1 cellular context compared by ENCODE assay signal in the genomic region with DNA sequence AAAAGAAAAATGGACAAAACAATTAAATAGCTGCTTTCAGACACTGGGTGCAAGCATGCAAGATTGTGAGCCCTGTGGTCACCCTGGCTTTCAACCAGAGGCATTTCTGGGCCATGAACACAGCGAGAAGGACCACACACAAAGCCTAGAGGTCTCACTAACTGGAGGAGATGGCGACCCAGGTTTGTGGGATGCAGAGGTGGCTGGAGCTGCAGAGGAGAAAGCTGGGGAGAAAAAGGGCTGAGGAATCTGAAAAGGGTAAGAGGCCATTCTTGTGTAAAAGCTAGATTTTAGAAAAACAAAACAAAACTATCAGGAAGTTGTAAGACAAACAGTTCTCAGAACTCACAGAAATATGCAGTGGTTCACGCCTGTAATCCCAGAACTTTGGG.
TF ChIP-seq lines count a peak whose summit lies in the region.

No MANE protein-coding gene starts in this region.

TF ChIP-seq in WTC11, 78 proteins besides CTCF, POLR2A, EP300 and RAD21 (continued from another document):
- TF ChIP-seq, protein P1, sequence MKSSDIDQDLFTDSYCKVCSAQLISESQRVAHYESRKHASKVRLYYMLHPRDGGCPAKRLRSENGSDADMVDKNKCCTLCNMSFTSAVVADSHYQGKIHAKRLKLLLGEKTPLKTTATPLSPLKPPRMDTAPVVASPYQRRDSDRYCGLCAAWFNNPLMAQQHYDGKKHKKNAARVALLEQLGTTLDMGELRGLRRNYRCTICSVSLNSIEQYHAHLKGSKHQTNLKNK (CRISPR knock-in tag; IDR thresholded peaks at IDR 0.05), result no peak
- TF ChIP-seq PRRX2 (CRISPR knock-in tag; IDR thresholded peaks at IDR 0.05), result 0 out of 2 replicates have a peak, but pooled peaks have one; percentile 18
- no peak for TF ChIP-seq ZNF317 (CRISPR knock-in tag; IDR thresholded peaks at IDR 0.05; ENCODE audit: borderline replicate concordance, low read depth)
